In genomic region chr5:16869821-16870796, GRCh38 we compare ENCODE assay signal across 19 cellular contexts.
DNase-seq lines count a peak whose midpoint lies in the region; ATAC-seq and TF ChIP-seq lines count a peak whose summit lies in the region.
"Had no signal": no experiment of that assay in that cellular context is flagged by ENCODE, and none has a peak within 500 bp of the region (broad histone marks: within the 10 kb centered on the region; RNA-seq: fewer than 3 reads in every experiment).

No MANE protein-coding gene starts in this region.

- H3K27ac Mint-ChIP-seq in HFFc6, result peak overlapping the region; percentile 88
- H3K27ac Mint-ChIP-seq: activated naive CD8-positive, alpha-beta T cell had no signal

- no peak overlapping the region for H3K4me3 ChIP-seq in fibroblast of villous mesenchyme (ENCODE audit: low read depth, low read length)
- H3K4me3 ChIP-seq: heart left ventricle, thoracic aorta had no signal

- DNase-seq in A172 (ENCODE audit: low spot score) (peak; percentile 83), HFFc6 (peak; percentile 79), SW480 (ENCODE audit: low spot score) (peak; percentile 49), fibroblast of villous mesenchyme (ENCODE audit: low read depth) (peak; percentile 54), dermis blood vessel endothelial cell (no peak), left cardiac atrium (no peak), NCI-H345 treated with DMSO at 0.1 percent for 48 hours (lab: John Stamatoyannopoulos, UW; ENCODE audit: unreplicated experiment) (no peak), GM10248 (ENCODE audit: extremely low spot score) (no peak)
- DNase-seq: activated CD4-positive, alpha-beta T cell treated with anti-CD3 and anti-CD28 coated beads for 4 hours; cerebellar nuclear complex; heart left ventricle; MM.1S; naive B cell; NCI-H2081; NCI-H82; Right ventricle myocardium superior; T-helper 9 cell had no signal

- no peak for ATAC-seq in left cardiac atrium
- ATAC-seq: heart left ventricle had no signal

- intact Hi-C loops in left cardiac atrium (cut with DNase I), result no loop called here

- peak overlapping the region; percentile 56 for H3K4me3 Mint-ChIP-seq in HFFc6
- H3K4me3 Mint-ChIP-seq: activated naive CD8-positive, alpha-beta T cell had no signal

- peaks cover 76% of the 10 kb centered on the region for H3K4me1 Mint-ChIP-seq in HFFc6 (ENCODE audit: low read depth)
- H3K4me1 Mint-ChIP-seq: naive B cell had no signal

- TF ChIP-seq CTCF in HFFc6 (IDR thresholded peaks at IDR 0.05), result no peak
- no peak for TF ChIP-seq CTCF in fibroblast of villous mesenchyme (IDR thresholded peaks at IDR 0.05; ENCODE audit: insufficient read depth, low read depth, low read length)
- TF ChIP-seq CTCF in GM10248 (IDR thresholded peaks at IDR 0.05; ENCODE audit: control extremely low read depth, extremely low read depth, low read depth, missing control alignments), result no peak

- CTCF ChIA-PET in GM10248 (lab: Yijun Ruan, JAX), result no interaction called here

- H3K36me3 Mint-ChIP-seq in HFFc6 (ENCODE audit: low read depth), result peaks cover 46% of the 10 kb centered on the region
- H3K36me3 Mint-ChIP-seq: activated naive CD8-positive, alpha-beta T cell had no signal

- H3K9me3 Mint-ChIP-seq in HFFc6, result peaks cover 8% of the 10 kb centered on the region

- H3K27me3 Mint-ChIP-seq in HFFc6 (ENCODE audit: insufficient read depth), result peaks cover 9% of the 10 kb centered on the region
- H3K27me3 Mint-ChIP-seq: naive B cell had no signal

- POLR2A ChIA-PET in GM10248 (lab: Yijun Ruan, JAX), result no interaction called here

Comparison
In these comparisons a context has a peak if more than half of its experiments do, and no peak if none do; other contexts are left out.
1. DNase-seq: peak in A172 (single experiment), HFFc6 (single experiment), SW480 (single experiment) and fibroblast of villous mesenchyme (single experiment); none in dermis blood vessel endothelial cell (single experiment), left cardiac atrium (single experiment), NCI-H345 treated with DMSO at 0.1 percent for 48 hours (single experiment) and GM10248 (single experiment).